ENCODE assay signal across 16 cellular contexts in genomic region chr11:130475426-130476053, GRCh38. TPM values are rescaled to one million over a fixed set of nuclear protein-coding genes. Genes with fewer than 3 reads are reported as not detected.
"Had no signal": no experiment of that assay in that cellular context is flagged by ENCODE, and none has a peak within 500 bp of the region (broad histone marks: within the 10 kb centered on the region; RNA-seq: fewer than 3 reads in every experiment).

No MANE protein-coding gene starts in this region.

- H3K27me3 ChIP-seq: testis had no signal

- H3K27ac Mint-ChIP-seq: activated CD4-positive, alpha-beta T cell treated with anti-CD3 and anti-CD28 coated beads, Interleukin-2, amount 10 ng/mL, durations not matched to agents 24 days and 14 days; activated naive CD4-positive, alpha-beta T cell treated with anti-CD3 and anti-CD28 coated beads, Interleukin-2, amount 50 U/mL, for 24 hours; activated T-helper 2 cell treated with anti-CD3 and anti-CD28 coated beads, Interferon-gamma antibody, Interleukin-2, Interleukin-4, amounts not matched to agents 10 μg/mL and 5 μg/mL and 100 μg/mL, durations not matched to agents 14 hours and 24 hours and 36 hours; brain; progenitor cell of endocrine pancreas; stimulated activated naive CD8-positive, alpha-beta T cell treated with anti-CD3 and anti-CD28 coated beads, Interleukin-15, Interleukin-2, amounts not matched to agents 100 ng/mL and 50 ng/mL, for 24 hours; T-helper 1 cell treated with Interleukin-12 subunit alpha and Interleukin-12 subunit beta and Interleukin-4 antibody, amounts not matched to agents 30 μg/mL and 1 μg/mL, for 36 hours; WTC11 had no signal

- H3K36me3 Mint-ChIP-seq: activated naive CD4-positive, alpha-beta T cell treated with anti-CD3 and anti-CD28 coated beads, Interleukin-2, amount 50 U/mL, for 24 hours; WTC11 had no signal

- H3K4me1 Mint-ChIP-seq: activated CD4-positive, alpha-beta T cell treated with anti-CD3 and anti-CD28 coated beads, Interleukin-2, amount 10 ng/mL, durations not matched to agents 24 days and 14 days; activated naive CD4-positive, alpha-beta T cell treated with anti-CD3 and anti-CD28 coated beads, Interleukin-2, amount 50 U/mL, for 24 hours; brain had no signal

- ATAC-seq: esophagus mucosa, sciatic nerve had no signal

- H3K27me3 Mint-ChIP-seq: activated naive CD4-positive, alpha-beta T cell treated with anti-CD3 and anti-CD28 coated beads, Interleukin-2, amount 50 U/mL, for 24 hours; stimulated activated naive CD8-positive, alpha-beta T cell treated with anti-CD3 and anti-CD28 coated beads, Interleukin-15, Interleukin-2, amounts not matched to agents 100 ng/mL and 50 ng/mL, for 24 hours had no signal

- H3K27ac ChIP-seq: SK-N-MC, testis had no signal

- H3K4me3 ChIP-seq: SK-N-MC, testis had no signal

- H3K9me3 ChIP-seq: testis had no signal

- DNase-seq: activated CD4-positive, alpha-beta T cell treated with anti-CD3 and anti-CD28 coated beads, Interleukin-2, amount 10 ng/mL, durations not matched to agents 24 days and 14 days; stimulated activated CD4-positive, alpha-beta T cell treated with anti-CD3 and anti-CD28 coated beads, Interleukin-2, amount 100 ng/mL, for 48 hours; testis had no signal

- H3K4me3 Mint-ChIP-seq: activated CD4-positive, alpha-beta T cell treated with anti-CD3 and anti-CD28 coated beads, Interleukin-2, amount 10 ng/mL, durations not matched to agents 24 days and 14 days; activated naive CD4-positive, alpha-beta T cell treated with anti-CD3 and anti-CD28 coated beads, Interleukin-2, amount 50 U/mL, for 24 hours; brain; stimulated activated naive CD8-positive, alpha-beta T cell treated with anti-CD3 and anti-CD28 coated beads, Interleukin-15, Interleukin-2, amounts not matched to agents 100 ng/mL and 50 ng/mL, for 24 hours; T-helper 1 cell treated with Interleukin-12 subunit alpha and Interleukin-12 subunit beta and Interleukin-4 antibody, amounts not matched to agents 30 μg/mL and 1 μg/mL, for 36 hours; WTC11 had no signal

- H3K9me3 Mint-ChIP-seq: activated CD4-positive, alpha-beta T cell treated with anti-CD3 and anti-CD28 coated beads, Interleukin-2, amount 10 ng/mL, durations not matched to agents 24 days and 14 days; activated naive CD4-positive, alpha-beta T cell treated with anti-CD3 and anti-CD28 coated beads, Interleukin-2, amount 50 U/mL, for 24 hours; activated T-helper 2 cell treated with anti-CD3 and anti-CD28 coated beads, Interferon-gamma antibody, Interleukin-2, Interleukin-4, amounts not matched to agents 10 μg/mL and 5 μg/mL and 100 μg/mL, durations not matched to agents 14 hours and 24 hours and 36 hours; brain; stimulated activated naive CD8-positive, alpha-beta T cell treated with anti-CD3 and anti-CD28 coated beads, Interleukin-15, Interleukin-2, amounts not matched to agents 100 ng/mL and 50 ng/mL, for 24 hours; T-helper 1 cell treated with Interleukin-12 subunit alpha and Interleukin-12 subunit beta and Interleukin-4 antibody, amounts not matched to agents 30 μg/mL and 1 μg/mL, for 36 hours; WTC11 had no signal

RNA-seq across cellular contexts. Expression of gene ADAMTS15, which starts 27.1 kb away (rescaled TPM):
- total RNA-seq: activated CD8-positive, alpha-beta memory T cell treated with anti-CD3 and anti-CD28 coated beads for 36 hours; activated T-helper 2 cell treated with anti-CD3 and anti-CD28 coated beads, Interferon-gamma antibody, Interleukin-2, Interleukin-4, amounts not matched to agents 10 μg/mL and 5 μg/mL and 100 μg/mL, durations not matched to agents 14 hours and 24 hours and 36 hours had no signal

RNA-seq across cellular contexts. Expression of gene ADAMTS8, which starts 47.1 kb away (rescaled TPM):
- total RNA-seq: activated CD4-positive, alpha-beta T cell treated with anti-CD3 and anti-CD28 coated beads, Interleukin-2, amount 10 ng/mL, durations not matched to agents 24 days and 14 days; activated CD8-positive, alpha-beta memory T cell treated with anti-CD3 and anti-CD28 coated beads for 36 hours; activated T-helper 2 cell treated with anti-CD3 and anti-CD28 coated beads, Interferon-gamma antibody, Interleukin-2, Interleukin-4, amounts not matched to agents 10 μg/mL and 5 μg/mL and 100 μg/mL, durations not matched to agents 14 hours and 24 hours and 36 hours; dermis microvascular lymphatic vessel endothelial cell; fibroblast of villous mesenchyme had no signal
